ENCODE assay signal across 1 cellular context in the genomic region with DNA sequence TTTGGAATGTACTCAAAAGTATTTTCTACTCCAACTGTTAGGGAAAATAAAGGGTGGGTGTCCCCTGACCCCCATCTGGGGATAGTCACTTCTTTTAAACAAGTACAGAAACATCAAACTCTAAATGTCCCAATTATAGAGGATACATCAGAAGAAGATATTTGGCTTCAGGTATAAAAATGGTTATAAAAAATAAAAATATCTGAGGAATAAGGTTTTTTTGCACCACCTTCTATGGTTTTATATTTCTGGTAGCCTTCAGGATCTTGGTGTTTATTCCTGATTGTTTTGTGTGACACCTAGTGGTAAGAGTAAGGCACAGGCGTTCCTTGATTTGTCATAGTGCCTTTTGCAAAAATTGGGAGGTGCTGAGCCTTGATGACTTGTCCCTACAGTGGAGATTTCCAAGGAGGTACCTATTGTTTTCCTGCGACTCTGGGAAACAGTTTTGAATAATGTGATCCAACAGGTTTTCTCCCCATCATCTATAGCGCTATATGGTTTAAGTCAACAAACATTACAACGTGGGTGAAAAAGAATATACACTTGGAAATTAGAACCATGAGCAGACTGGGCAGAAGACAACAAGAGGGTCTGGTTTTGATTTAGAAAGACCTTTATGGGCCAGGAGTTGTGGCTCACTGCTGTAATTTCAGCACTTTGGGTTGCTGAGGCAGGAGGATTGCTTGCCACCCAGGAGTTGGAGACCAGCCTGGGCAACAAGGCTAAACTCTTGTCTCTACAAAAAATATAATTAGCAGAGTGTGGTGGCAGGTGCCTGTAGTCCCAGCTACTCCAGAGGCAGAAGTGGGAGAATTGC.
TF ChIP-seq lines count a peak whose summit lies in the region.

No MANE protein-coding gene starts in this region.

TF ChIP-seq in HepG2, 621 proteins besides CTCF, POLR2A, EP300 and RAD21 (continued from another document and continues in another):
- TF ChIP-seq, protein P1, sequence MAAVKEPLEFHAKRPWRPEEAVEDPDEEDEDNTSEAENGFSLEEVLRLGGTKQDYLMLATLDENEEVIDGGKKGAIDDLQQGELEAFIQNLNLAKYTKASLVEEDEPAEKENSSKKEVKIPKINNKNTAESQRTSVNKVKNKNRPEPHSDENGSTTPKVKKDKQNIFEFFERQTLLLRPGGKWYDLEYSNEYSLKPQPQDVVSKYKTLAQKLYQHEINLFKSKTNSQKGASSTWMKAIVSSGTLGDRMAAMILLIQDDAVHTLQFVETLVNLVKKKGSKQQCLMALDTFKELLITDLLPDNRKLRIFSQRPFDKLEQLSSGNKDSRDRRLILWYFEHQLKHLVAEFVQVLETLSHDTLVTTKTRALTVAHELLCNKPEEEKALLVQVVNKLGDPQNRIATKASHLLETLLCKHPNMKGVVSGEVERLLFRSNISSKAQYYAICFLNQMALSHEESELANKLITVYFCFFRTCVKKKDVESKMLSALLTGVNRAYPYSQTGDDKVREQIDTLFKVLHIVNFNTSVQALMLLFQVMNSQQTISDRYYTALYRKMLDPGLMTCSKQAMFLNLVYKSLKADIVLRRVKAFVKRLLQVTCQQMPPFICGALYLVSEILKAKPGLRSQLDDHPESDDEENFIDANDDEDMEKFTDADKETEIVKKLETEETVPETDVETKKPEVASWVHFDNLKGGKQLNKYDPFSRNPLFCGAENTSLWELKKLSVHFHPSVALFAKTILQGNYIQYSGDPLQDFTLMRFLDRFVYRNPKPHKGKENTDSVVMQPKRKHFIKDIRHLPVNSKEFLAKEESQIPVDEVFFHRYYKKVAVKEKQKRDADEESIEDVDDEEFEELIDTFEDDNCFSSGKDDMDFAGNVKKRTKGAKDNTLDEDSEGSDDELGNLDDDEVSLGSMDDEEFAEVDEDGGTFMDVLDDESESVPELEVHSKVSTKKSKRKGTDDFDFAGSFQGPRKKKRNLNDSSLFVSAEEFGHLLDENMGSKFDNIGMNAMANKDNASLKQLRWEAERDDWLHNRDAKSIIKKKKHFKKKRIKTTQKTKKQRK (IDR thresholded peaks at IDR 0.05; ENCODE audit: low read length), result no peak
- TF ChIP-seq FOXA1 (IDR thresholded peaks at IDR 0.05), result no peak
- 0 out of 2 replicates have a peak, but pooled peaks have one; percentile 35 for TF ChIP-seq FOXA1 (CRISPR knock-in tag; IDR thresholded peaks at IDR 0.05)
- TF ChIP-seq HMG20B (CRISPR knock-in tag; conservative IDR thresholded peaks at IDR 0.05), result 0 out of 2 replicates have a peak, but pooled peaks have one; percentile 36
- TF ChIP-seq FOXA3 (CRISPR knock-in tag; IDR thresholded peaks at IDR 0.05), result peak; percentile 77
- TF ChIP-seq ZNF317 (CRISPR knock-in tag; IDR thresholded peaks at IDR 0.05), result peak; percentile 28; the same call in 1 of the 2 replicates
- TF ChIP-seq, protein P2, sequence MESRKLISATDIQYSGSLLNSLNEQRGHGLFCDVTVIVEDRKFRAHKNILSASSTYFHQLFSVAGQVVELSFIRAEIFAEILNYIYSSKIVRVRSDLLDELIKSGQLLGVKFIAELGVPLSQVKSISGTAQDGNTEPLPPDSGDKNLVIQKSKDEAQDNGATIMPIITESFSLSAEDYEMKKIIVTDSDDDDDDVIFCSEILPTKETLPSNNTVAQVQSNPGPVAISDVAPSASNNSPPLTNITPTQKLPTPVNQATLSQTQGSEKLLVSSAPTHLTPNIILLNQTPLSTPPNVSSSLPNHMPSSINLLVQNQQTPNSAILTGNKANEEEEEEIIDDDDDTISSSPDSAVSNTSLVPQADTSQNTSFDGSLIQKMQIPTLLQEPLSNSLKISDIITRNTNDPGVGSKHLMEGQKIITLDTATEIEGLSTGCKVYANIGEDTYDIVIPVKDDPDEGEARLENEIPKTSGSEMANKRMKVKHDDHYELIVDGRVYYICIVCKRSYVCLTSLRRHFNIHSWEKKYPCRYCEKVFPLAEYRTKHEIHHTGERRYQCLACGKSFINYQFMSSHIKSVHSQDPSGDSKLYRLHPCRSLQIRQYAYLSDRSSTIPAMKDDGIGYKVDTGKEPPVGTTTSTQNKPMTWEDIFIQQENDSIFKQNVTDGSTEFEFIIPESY (CRISPR knock-in tag; IDR thresholded peaks at IDR 0.05), result no peak
- peak; percentile 78; the same call in 1 of the 2 replicates for TF ChIP-seq ERF (CRISPR knock-in tag; IDR thresholded peaks at IDR 0.05)
- peak; percentile 54 for TF ChIP-seq XRCC5 (optimal IDR thresholded peaks at IDR 0.05; ENCODE audit: low read length)
- 0 out of 2 replicates have a peak, but pooled peaks have one; percentile 53 for TF ChIP-seq FOXC1 (CRISPR knock-in tag; IDR thresholded peaks at IDR 0.05; ENCODE audit: borderline replicate concordance)
- TF ChIP-seq GLI4 (CRISPR knock-in tag; IDR thresholded peaks at IDR 0.05; ENCODE audit: borderline replicate concordance), result no peak
- TF ChIP-seq AGO1 (IDR thresholded peaks at IDR 0.05; ENCODE audit: low read depth, low read length, poor library complexity, severe bottlenecking), result no peak
- peak; percentile 44 for TF ChIP-seq TEAD3 (CRISPR knock-in tag; optimal IDR thresholded peaks at IDR 0.05; ENCODE audit: borderline replicate concordance)
- TF ChIP-seq MEF2D (CRISPR knock-in tag; IDR thresholded peaks at IDR 0.05), result peak; percentile 48; the same call in 1 of the 2 replicates
- peak; percentile 48; the same call in 1 of the 2 replicates for TF ChIP-seq GFI1 (CRISPR knock-in tag; IDR thresholded peaks at IDR 0.05; ENCODE audit: borderline replicate concordance)
- TF ChIP-seq SP1 (IDR thresholded peaks at IDR 0.05), result no peak
- no peak for TF ChIP-seq SP1 (CRISPR knock-in tag; IDR thresholded peaks at IDR 0.05)
- peak; percentile 78 for TF ChIP-seq KAT8 (CRISPR knock-in tag; IDR thresholded peaks at IDR 0.05)
- TF ChIP-seq KLF12 (CRISPR knock-in tag; IDR thresholded peaks at IDR 0.05; ENCODE audit: borderline replicate concordance), result 0 out of 2 replicates have a peak, but pooled peaks have one; percentile 44
- TF ChIP-seq HDAC1 (CRISPR knock-in tag; IDR thresholded peaks at IDR 0.05), result peak; percentile 50; the same call in 1 of the 2 replicates
- 0 out of 2 replicates have a peak, but pooled peaks have one; percentile 56 for TF ChIP-seq ZNF124 (CRISPR knock-in tag; IDR thresholded peaks at IDR 0.05)
- TF ChIP-seq, protein P3, sequence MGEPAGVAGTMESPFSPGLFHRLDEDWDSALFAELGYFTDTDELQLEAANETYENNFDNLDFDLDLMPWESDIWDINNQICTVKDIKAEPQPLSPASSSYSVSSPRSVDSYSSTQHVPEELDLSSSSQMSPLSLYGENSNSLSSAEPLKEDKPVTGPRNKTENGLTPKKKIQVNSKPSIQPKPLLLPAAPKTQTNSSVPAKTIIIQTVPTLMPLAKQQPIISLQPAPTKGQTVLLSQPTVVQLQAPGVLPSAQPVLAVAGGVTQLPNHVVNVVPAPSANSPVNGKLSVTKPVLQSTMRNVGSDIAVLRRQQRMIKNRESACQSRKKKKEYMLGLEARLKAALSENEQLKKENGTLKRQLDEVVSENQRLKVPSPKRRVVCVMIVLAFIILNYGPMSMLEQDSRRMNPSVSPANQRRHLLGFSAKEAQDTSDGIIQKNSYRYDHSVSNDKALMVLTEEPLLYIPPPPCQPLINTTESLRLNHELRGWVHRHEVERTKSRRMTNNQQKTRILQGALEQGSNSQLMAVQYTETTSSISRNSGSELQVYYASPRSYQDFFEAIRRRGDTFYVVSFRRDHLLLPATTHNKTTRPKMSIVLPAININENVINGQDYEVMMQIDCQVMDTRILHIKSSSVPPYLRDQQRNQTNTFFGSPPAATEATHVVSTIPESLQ (CRISPR knock-in tag; conservative IDR thresholded peaks at IDR 0.05), result 0 out of 2 replicates have a peak, but pooled peaks have one; percentile 84
- TF ChIP-seq ZNF510 (CRISPR knock-in tag; IDR thresholded peaks at IDR 0.05; ENCODE audit: low read depth), result peak; percentile 75
- TF ChIP-seq ATRX (CRISPR knock-in tag; IDR thresholded peaks at IDR 0.05; ENCODE audit: borderline replicate concordance), result no peak
- TF ChIP-seq SOX5 (CRISPR knock-in tag; IDR thresholded peaks at IDR 0.05; ENCODE audit: borderline replicate concordance), result peak; percentile 53; the same call in 1 of the 2 replicates
- TF ChIP-seq, protein P4, sequence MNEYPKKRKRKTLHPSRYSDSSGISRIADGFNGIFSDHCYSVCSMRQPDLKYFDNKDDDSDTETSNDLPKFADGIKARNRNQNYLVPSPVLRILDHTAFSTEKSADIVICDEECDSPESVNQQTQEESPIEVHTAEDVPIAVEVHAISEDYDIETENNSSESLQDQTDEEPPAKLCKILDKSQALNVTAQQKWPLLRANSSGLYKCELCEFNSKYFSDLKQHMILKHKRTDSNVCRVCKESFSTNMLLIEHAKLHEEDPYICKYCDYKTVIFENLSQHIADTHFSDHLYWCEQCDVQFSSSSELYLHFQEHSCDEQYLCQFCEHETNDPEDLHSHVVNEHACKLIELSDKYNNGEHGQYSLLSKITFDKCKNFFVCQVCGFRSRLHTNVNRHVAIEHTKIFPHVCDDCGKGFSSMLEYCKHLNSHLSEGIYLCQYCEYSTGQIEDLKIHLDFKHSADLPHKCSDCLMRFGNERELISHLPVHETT (CRISPR knock-in tag; conservative IDR thresholded peaks at IDR 0.05), result 0 out of 2 replicates have a peak, but pooled peaks have one; percentile 38
- TF ChIP-seq, protein P5, sequence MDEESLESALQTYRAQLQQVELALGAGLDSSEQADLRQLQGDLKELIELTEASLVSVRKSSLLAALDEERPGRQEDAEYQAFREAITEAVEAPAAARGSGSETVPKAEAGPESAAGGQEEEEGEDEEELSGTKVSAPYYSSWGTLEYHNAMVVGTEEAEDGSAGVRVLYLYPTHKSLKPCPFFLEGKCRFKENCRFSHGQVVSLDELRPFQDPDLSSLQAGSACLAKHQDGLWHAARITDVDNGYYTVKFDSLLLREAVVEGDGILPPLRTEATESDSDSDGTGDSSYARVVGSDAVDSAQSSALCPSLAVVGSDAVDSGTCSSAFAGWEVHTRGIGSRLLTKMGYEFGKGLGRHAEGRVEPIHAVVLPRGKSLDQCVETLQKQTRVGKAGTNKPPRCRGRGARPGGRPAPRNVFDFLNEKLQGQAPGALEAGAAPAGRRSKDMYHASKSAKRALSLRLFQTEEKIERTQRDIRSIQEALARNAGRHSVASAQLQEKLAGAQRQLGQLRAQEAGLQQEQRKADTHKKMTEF (CRISPR knock-in tag; IDR thresholded peaks at IDR 0.05), result 0 out of 2 replicates have a peak, but pooled peaks have one; percentile 53
- 0 out of 2 replicates have a peak, but pooled peaks have one; percentile 24 for TF ChIP-seq MED1 (CRISPR knock-in tag; IDR thresholded peaks at IDR 0.05)
- peak; percentile 66; the same call in 1 of the 2 replicates for TF ChIP-seq NAIF1 (CRISPR knock-in tag; IDR thresholded peaks at IDR 0.05; ENCODE audit: borderline replicate concordance)
- TF ChIP-seq RARG (CRISPR knock-in tag; IDR thresholded peaks at IDR 0.05; ENCODE audit: low read depth), result 0 out of 2 replicates have a peak, but pooled peaks have one; percentile 54
- peak; percentile 78 for TF ChIP-seq SAP130 (CRISPR knock-in tag; IDR thresholded peaks at IDR 0.05; ENCODE audit: low read depth)
- peak; percentile 72; the same call in 1 of the 2 replicates for TF ChIP-seq FOXJ3 (CRISPR knock-in tag; IDR thresholded peaks at IDR 0.05; ENCODE audit: borderline replicate concordance)
- TF ChIP-seq, protein P6, sequence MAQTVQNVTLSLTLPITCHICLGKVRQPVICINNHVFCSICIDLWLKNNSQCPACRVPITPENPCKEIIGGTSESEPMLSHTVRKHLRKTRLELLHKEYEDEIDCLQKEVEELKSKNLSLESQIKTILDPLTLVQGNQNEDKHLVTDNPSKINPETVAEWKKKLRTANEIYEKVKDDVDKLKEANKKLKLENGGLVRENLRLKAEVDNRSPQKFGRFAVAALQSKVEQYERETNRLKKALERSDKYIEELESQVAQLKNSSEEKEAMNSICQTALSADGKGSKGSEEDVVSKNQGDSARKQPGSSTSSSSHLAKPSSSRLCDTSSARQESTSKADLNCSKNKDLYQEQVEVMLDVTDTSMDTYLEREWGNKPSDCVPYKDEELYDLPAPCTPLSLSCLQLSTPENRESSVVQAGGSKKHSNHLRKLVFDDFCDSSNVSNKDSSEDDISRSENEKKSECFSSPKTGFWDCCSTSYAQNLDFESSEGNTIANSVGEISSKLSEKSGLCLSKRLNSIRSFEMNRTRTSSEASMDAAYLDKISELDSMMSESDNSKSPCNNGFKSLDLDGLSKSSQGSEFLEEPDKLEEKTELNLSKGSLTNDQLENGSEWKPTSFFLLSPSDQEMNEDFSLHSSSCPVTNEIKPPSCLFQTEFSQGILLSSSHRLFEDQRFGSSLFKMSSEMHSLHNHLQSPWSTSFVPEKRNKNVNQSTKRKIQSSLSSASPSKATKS (CRISPR knock-in tag; IDR thresholded peaks at IDR 0.05), result 0 out of 2 replicates have a peak, but pooled peaks have one; percentile 57
- TF ChIP-seq, protein P7, sequence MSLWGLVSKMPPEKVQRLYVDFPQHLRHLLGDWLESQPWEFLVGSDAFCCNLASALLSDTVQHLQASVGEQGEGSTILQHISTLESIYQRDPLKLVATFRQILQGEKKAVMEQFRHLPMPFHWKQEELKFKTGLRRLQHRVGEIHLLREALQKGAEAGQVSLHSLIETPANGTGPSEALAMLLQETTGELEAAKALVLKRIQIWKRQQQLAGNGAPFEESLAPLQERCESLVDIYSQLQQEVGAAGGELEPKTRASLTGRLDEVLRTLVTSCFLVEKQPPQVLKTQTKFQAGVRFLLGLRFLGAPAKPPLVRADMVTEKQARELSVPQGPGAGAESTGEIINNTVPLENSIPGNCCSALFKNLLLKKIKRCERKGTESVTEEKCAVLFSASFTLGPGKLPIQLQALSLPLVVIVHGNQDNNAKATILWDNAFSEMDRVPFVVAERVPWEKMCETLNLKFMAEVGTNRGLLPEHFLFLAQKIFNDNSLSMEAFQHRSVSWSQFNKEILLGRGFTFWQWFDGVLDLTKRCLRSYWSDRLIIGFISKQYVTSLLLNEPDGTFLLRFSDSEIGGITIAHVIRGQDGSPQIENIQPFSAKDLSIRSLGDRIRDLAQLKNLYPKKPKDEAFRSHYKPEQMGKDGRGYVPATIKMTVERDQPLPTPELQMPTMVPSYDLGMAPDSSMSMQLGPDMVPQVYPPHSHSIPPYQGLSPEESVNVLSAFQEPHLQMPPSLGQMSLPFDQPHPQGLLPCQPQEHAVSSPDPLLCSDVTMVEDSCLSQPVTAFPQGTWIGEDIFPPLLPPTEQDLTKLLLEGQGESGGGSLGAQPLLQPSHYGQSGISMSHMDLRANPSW (CRISPR knock-in tag; IDR thresholded peaks at IDR 0.05; ENCODE audit: borderline replicate concordance), result peak; percentile 89
- 0 out of 2 replicates have a peak, but pooled peaks have one; percentile 6 for TF ChIP-seq EED (CRISPR knock-in tag; IDR thresholded peaks at IDR 0.05)
- peak; percentile 65; the same call in 1 of the 2 replicates for TF ChIP-seq ZNF17 (CRISPR knock-in tag; IDR thresholded peaks at IDR 0.05)
- TF ChIP-seq KLF16 (CRISPR knock-in tag; IDR thresholded peaks at IDR 0.05), result peak in 1 of 2 experiments; percentile 42; a peak in 1 of 4 replicates
- TF ChIP-seq ZNF577 (CRISPR knock-in tag; IDR thresholded peaks at IDR 0.05; ENCODE audit: borderline replicate concordance, low read depth), result no peak
- peak; percentile 69; the same call in 1 of the 2 replicates for TF ChIP-seq ZNF335 (CRISPR knock-in tag; IDR thresholded peaks at IDR 0.05)
- 0 out of 2 replicates have a peak, but pooled peaks have one; percentile 15 for TF ChIP-seq CREB1 (IDR thresholded peaks at IDR 0.05)
- TF ChIP-seq CREB1 (CRISPR knock-in tag; IDR thresholded peaks at IDR 0.05), result no peak
- TF ChIP-seq KDM3A (CRISPR knock-in tag; IDR thresholded peaks at IDR 0.05; ENCODE audit: low read depth), result peak; percentile 78; the same call in 1 of the 2 replicates
- peak; percentile 78; the same call in 1 of the 2 replicates for TF ChIP-seq HOXA5 (CRISPR knock-in tag; IDR thresholded peaks at IDR 0.05)
